ENCODE assay signal across 10 cellular contexts in genomic region chr22:38737302-38738060, GRCh38. TPM values are rescaled to one million over a fixed set of nuclear protein-coding genes. Genes with fewer than 3 reads are reported as not detected.
DNase-seq lines count a peak whose midpoint lies in the region; ATAC-seq lines count a peak whose summit lies in the region.
"Had no signal": no experiment of that assay in that cellular context is flagged by ENCODE, and none has a peak within 500 bp of the region (broad histone marks: within the 10 kb centered on the region; RNA-seq: fewer than 3 reads in every experiment).

No MANE protein-coding gene starts in this region.

- peak; percentile 31 for DNase-seq in EL
- no peak for DNase-seq in central memory CD8-positive, alpha-beta T cell (ENCODE audit: low spot score in 2 of 2)
- no peak for DNase-seq in natural killer cell treated with Interleukin-12 subunit alpha and Interleukin-12 subunit beta and Interleukin-15 and Interleukin-18, amount 100 ng/mL, for 72 hours (ENCODE audit: low spot score)
- DNase-seq: DND-41, hippocampal formation, sigmoid colon had no signal

- no peaks in the 10 kb centered on the region for H3K36me3 Mint-ChIP-seq in IgD-negative memory B cell
- peaks cover 77% of the 10 kb centered on the region for H3K36me3 Mint-ChIP-seq in central memory CD8-positive, alpha-beta T cell (ENCODE audit: insufficient read depth)
- H3K36me3 Mint-ChIP-seq in natural killer cell treated with Interleukin-12 subunit alpha and Interleukin-12 subunit beta and Interleukin-15 and Interleukin-18, amount 100 ng/mL, for 72 hours, result peaks cover 7% of the 10 kb centered on the region

- no peak for ATAC-seq in central memory CD8-positive, alpha-beta T cell (replicated peaks; ENCODE audit: extremely low read depth, poor library complexity, severe bottlenecking)
- no peak for ATAC-seq in natural killer cell treated with Interleukin-12 subunit alpha and Interleukin-12 subunit beta and Interleukin-15 and Interleukin-18, amount 100 ng/mL, for 72 hours
- ATAC-seq in GM19452 (IDR thresholded peaks at IDR 0.05; ENCODE audit: unreplicated experiment) (no peak), HG03139 (IDR thresholded peaks at IDR 0.05; ENCODE audit: unreplicated experiment) (no peak), HG02588 (IDR thresholded peaks at IDR 0.05; ENCODE audit: unreplicated experiment) (no peak)

- H3K4me3 Mint-ChIP-seq in IgD-negative memory B cell, result peak overlapping the region in 1 of 4 donors; percentile 5
- peak overlapping the region; percentile 7 for H3K4me3 Mint-ChIP-seq in central memory CD8-positive, alpha-beta T cell
- no peak overlapping the region for H3K4me3 Mint-ChIP-seq in natural killer cell treated with Interleukin-12 subunit alpha and Interleukin-12 subunit beta and Interleukin-15 and Interleukin-18, amount 100 ng/mL, for 72 hours

- H3K27ac Mint-ChIP-seq in IgD-negative memory B cell, result peak overlapping the region; percentile 62 to 99 (median 71)
- peak overlapping the region; percentile 85 for H3K27ac Mint-ChIP-seq in central memory CD8-positive, alpha-beta T cell (ENCODE audit: low read depth)
- peak overlapping the region; percentile 74 to 89 for H3K27ac Mint-ChIP-seq in natural killer cell treated with Interleukin-12 subunit alpha and Interleukin-12 subunit beta and Interleukin-15 and Interleukin-18, amount 100 ng/mL, for 72 hours

- H3K4me1 Mint-ChIP-seq in IgD-negative memory B cell, result peaks cover 14 to 25% (median 19%) of the 10 kb centered on the region in 3 donors
- peaks cover 54% of the 10 kb centered on the region for H3K4me1 Mint-ChIP-seq in central memory CD8-positive, alpha-beta T cell
- peaks cover 9 to 42% of the 10 kb centered on the region in 2 donors for H3K4me1 Mint-ChIP-seq in natural killer cell treated with Interleukin-12 subunit alpha and Interleukin-12 subunit beta and Interleukin-15 and Interleukin-18, amount 100 ng/mL, for 72 hours (ENCODE audit: low read depth in 2 of 2)

- peaks cover 0 to 1% (median 0%) of the 10 kb centered on the region in 3 donors for H3K9me3 Mint-ChIP-seq in IgD-negative memory B cell
- H3K9me3 Mint-ChIP-seq in central memory CD8-positive, alpha-beta T cell, result no peaks in the 10 kb centered on the region
- no peaks in the 10 kb centered on the region for H3K9me3 Mint-ChIP-seq in natural killer cell treated with Interleukin-12 subunit alpha and Interleukin-12 subunit beta and Interleukin-15 and Interleukin-18, amount 100 ng/mL, for 72 hours

- H3K27me3 Mint-ChIP-seq in IgD-negative memory B cell, result no peaks in the 10 kb centered on the region
- no peaks in the 10 kb centered on the region for H3K27me3 Mint-ChIP-seq in central memory CD8-positive, alpha-beta T cell
- no peaks in the 10 kb centered on the region for H3K27me3 Mint-ChIP-seq in natural killer cell treated with Interleukin-12 subunit alpha and Interleukin-12 subunit beta and Interleukin-15 and Interleukin-18, amount 100 ng/mL, for 72 hours

RNA-seq across cellular contexts. Expression of gene SUN2, which starts 18.3 kb away (rescaled TPM):
- 206 TPM for polyA plus RNA-seq in IgD-negative memory B cell
- total RNA-seq in natural killer cell treated with Interleukin-12 subunit alpha and Interleukin-12 subunit beta and Interleukin-15 and Interleukin-18, amount 100 ng/mL, for 72 hours, result 100 to 1,000 TPM; 203 to 215 TPM

RNA-seq across cellular contexts. Expression of gene GTPBP1, which starts 31.7 kb away (rescaled TPM):
- 46.7 TPM for polyA plus RNA-seq in IgD-negative memory B cell
- total RNA-seq in natural killer cell treated with Interleukin-12 subunit alpha and Interleukin-12 subunit beta and Interleukin-15 and Interleukin-18, amount 100 ng/mL, for 72 hours, result 100 to 1,000 TPM; 135 to 192 TPM

RNA-seq across cellular contexts. Expression of gene JOSD1, which starts 36.7 kb away (rescaled TPM):
- polyA plus RNA-seq in IgD-negative memory B cell, result 5.4 TPM
- total RNA-seq in natural killer cell treated with Interleukin-12 subunit alpha and Interleukin-12 subunit beta and Interleukin-15 and Interleukin-18, amount 100 ng/mL, for 72 hours, result 10 to 100 TPM; 53.6 to 62.3 TPM

RNA-seq across cellular contexts. Expression of gene TOMM22, which starts 55.7 kb away (rescaled TPM):
- 67.0 TPM for polyA plus RNA-seq in IgD-negative memory B cell
- 100 to 1,000 TPM; 109 to 153 TPM for total RNA-seq in natural killer cell treated with Interleukin-12 subunit alpha and Interleukin-12 subunit beta and Interleukin-15 and Interleukin-18, amount 100 ng/mL, for 72 hours

RNA-seq across cellular contexts. Expression of gene DNAL4, which starts 56.5 kb away (rescaled TPM):
- 9.0 TPM for polyA plus RNA-seq in IgD-negative memory B cell
- total RNA-seq in natural killer cell treated with Interleukin-12 subunit alpha and Interleukin-12 subunit beta and Interleukin-15 and Interleukin-18, amount 100 ng/mL, for 72 hours, result 10 to 100 TPM in 1 of 2 donors, 1 to 10 TPM in 1; 9.0 to 11.0 TPM
